In the genomic region with DNA sequence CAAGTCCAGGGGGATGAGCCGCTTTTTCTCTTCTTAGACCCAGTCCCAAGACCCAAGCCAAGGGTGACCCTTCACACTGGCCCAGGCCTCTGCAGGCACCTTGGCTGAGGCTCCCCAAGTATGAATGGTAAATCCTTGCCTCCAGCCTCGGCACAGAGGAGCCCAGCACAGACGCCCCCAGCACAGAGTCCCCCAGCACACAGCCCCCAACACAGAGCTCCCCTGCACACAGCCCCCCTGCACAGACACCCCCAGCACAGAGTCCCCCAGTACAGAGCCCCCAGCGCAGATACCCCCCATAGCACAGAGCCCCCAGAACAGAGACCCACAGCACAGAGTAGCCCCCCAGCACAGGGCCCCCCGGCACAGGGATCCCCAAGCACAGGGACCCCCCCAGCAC, we compare ENCODE assay signal across 1 cellular context.
TF ChIP-seq lines count a peak whose summit lies in the region.

No MANE protein-coding gene starts in this region.

TF ChIP-seq in GM23338, 12 proteins besides CTCF, POLR2A, EP300 and RAD21 (continued from another document):
- TF ChIP-seq, protein P1, sequence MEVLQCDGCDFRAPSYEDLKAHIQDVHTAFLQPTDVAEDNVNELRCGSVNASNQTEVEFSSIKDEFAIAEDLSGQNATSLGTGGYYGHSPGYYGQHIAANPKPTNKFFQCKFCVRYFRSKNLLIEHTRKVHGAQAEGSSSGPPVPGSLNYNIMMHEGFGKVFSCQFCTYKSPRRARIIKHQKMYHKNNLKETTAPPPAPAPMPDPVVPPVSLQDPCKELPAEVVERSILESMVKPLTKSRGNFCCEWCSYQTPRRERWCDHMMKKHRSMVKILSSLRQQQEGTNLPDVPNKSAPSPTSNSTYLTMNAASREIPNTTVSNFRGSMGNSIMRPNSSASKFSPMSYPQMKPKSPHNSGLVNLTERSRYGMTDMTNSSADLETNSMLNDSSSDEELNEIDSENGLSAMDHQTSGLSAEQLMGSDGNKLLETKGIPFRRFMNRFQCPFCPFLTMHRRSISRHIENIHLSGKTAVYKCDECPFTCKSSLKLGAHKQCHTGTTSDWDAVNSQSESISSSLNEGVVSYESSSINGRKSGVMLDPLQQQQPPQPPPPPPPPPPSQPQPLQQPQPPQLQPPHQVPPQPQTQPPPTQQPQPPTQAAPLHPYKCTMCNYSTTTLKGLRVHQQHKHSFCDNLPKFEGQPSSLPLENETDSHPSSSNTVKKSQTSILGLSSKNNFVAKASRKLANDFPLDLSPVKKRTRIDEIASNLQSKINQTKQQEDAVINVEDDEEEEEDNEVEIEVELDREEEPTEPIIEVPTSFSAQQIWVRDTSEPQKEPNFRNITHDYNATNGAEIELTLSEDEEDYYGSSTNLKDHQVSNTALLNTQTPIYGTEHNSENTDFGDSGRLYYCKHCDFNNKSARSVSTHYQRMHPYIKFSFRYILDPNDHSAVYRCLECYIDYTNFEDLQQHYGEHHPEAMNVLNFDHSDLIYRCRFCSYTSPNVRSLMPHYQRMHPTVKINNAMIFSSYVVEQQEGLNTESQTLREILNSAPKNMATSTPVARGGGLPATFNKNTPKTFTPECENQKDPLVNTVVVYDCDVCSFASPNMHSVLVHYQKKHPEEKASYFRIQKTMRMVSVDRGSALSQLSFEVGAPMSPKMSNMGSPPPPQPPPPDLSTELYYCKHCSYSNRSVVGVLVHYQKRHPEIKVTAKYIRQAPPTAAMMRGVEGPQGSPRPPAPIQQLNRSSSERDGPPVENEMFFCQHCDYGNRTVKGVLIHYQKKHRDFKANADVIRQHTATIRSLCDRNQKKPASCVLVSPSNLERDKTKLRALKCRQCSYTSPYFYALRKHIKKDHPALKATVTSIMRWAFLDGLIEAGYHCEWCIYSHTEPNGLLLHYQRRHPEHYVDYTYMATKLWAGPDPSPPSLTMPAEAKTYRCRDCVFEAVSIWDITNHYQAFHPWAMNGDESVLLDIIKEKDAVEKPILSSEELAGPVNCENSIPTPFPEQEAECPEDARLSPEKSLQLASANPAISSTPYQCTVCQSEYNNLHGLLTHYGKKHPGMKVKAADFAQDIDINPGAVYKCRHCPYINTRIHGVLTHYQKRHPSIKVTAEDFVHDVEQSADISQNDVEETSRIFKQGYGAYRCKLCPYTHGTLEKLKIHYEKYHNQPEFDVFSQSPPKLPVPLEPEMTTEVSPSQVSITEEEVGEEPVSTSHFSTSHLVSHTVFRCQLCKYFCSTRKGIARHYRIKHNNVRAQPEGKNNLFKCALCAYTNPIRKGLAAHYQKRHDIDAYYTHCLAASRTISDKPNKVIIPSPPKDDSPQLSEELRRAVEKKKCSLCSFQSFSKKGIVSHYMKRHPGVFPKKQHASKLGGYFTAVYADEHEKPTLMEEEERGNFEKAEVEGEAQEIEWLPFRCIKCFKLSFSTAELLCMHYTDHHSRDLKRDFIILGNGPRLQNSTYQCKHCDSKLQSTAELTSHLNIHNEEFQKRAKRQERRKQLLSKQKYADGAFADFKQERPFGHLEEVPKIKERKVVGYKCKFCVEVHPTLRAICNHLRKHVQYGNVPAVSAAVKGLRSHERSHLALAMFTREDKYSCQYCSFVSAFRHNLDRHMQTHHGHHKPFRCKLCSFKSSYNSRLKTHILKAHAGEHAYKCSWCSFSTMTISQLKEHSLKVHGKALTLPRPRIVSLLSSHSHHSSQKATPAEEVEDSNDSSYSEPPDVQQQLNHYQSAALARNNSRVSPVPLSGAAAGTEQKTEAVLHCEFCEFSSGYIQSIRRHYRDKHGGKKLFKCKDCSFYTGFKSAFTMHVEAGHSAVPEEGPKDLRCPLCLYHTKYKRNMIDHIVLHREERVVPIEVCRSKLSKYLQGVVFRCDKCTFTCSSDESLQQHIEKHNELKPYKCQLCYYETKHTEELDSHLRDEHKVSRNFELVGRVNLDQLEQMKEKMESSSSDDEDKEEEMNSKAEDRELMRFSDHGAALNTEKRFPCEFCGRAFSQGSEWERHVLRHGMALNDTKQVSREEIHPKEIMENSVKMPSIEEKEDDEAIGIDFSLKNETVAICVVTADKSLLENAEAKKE (CRISPR knock-in tag; IDR thresholded peaks at IDR 0.05): no peak
- TF ChIP-seq EZH2 (IDR thresholded peaks at IDR 0.05; ENCODE audit: low read depth, unreplicated experiment) (no peak), STAT1 (IDR thresholded peaks at IDR 0.05; ENCODE audit: unreplicated experiment) (no peak), CREB1 (CRISPR knock-in tag; IDR thresholded peaks at IDR 0.05; ENCODE audit: low read depth) (no peak), ZNF331 (CRISPR knock-in tag; IDR thresholded peaks at IDR 0.05; ENCODE audit: low read depth) (no peak), NANOG (IDR thresholded peaks at IDR 0.05; ENCODE audit: borderline replicate concordance) (no peak), JUNB (IDR thresholded peaks at IDR 0.05; ENCODE audit: unreplicated experiment) (no peak)
- TF ChIP-seq, protein P2, sequence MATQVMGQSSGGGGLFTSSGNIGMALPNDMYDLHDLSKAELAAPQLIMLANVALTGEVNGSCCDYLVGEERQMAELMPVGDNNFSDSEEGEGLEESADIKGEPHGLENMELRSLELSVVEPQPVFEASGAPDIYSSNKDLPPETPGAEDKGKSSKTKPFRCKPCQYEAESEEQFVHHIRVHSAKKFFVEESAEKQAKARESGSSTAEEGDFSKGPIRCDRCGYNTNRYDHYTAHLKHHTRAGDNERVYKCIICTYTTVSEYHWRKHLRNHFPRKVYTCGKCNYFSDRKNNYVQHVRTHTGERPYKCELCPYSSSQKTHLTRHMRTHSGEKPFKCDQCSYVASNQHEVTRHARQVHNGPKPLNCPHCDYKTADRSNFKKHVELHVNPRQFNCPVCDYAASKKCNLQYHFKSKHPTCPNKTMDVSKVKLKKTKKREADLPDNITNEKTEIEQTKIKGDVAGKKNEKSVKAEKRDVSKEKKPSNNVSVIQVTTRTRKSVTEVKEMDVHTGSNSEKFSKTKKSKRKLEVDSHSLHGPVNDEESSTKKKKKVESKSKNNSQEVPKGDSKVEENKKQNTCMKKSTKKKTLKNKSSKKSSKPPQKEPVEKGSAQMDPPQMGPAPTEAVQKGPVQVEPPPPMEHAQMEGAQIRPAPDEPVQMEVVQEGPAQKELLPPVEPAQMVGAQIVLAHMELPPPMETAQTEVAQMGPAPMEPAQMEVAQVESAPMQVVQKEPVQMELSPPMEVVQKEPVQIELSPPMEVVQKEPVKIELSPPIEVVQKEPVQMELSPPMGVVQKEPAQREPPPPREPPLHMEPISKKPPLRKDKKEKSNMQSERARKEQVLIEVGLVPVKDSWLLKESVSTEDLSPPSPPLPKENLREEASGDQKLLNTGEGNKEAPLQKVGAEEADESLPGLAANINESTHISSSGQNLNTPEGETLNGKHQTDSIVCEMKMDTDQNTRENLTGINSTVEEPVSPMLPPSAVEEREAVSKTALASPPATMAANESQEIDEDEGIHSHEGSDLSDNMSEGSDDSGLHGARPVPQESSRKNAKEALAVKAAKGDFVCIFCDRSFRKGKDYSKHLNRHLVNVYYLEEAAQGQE (IDR thresholded peaks at IDR 0.05; ENCODE audit: unreplicated experiment): no peak
- TF ChIP-seq, protein P3, sequence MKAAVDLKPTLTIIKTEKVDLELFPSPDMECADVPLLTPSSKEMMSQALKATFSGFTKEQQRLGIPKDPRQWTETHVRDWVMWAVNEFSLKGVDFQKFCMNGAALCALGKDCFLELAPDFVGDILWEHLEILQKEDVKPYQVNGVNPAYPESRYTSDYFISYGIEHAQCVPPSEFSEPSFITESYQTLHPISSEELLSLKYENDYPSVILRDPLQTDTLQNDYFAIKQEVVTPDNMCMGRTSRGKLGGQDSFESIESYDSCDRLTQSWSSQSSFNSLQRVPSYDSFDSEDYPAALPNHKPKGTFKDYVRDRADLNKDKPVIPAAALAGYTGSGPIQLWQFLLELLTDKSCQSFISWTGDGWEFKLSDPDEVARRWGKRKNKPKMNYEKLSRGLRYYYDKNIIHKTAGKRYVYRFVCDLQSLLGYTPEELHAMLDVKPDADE (IDR thresholded peaks at IDR 0.05): no peak
TF ChIP-seq in GM23338: peak in this region for 0.
